17 cellular contexts compared by ENCODE assay signal in genomic region chr17:28626818-28627217, GRCh38. TPM values are rescaled to one million over a fixed set of nuclear protein-coding genes. Genes with fewer than 3 reads are reported as not detected.
DNase-seq lines count a peak whose midpoint lies in the region; ATAC-seq and TF ChIP-seq lines count a peak whose summit lies in the region.
"Had no signal": no experiment of that assay in that cellular context is flagged by ENCODE, and none has a peak within 500 bp of the region (broad histone marks: within the 10 kb centered on the region; RNA-seq: fewer than 3 reads in every experiment).

No MANE protein-coding gene starts in this region.

- no peaks in the 10 kb centered on the region for H3K4me1 ChIP-seq in CD4-positive, CD25-positive, alpha-beta regulatory T cell (ENCODE audit: control insufficient read depth, insufficient read depth, low read length, poor library complexity, severe bottlenecking)
- no peaks in the 10 kb centered on the region for H3K4me1 ChIP-seq in suprapubic skin

- no peak for TF ChIP-seq POLR2A in suprapubic skin (IDR thresholded peaks at IDR 0.05)

- H3K27me3 ChIP-seq in CD4-positive, CD25-positive, alpha-beta regulatory T cell (ENCODE audit: control insufficient read depth, insufficient read depth, low read length) = no peaks in the 10 kb centered on the region
- no peaks in the 10 kb centered on the region for H3K27me3 ChIP-seq in suprapubic skin
- H3K27me3 ChIP-seq: BLaER1 treated with 17β-estradiol and CSF1 and Interleukin-3, amounts not matched to agents 10 nM and 100 nM had no signal

- peaks cover 56% of the 10 kb centered on the region for H3K36me3 Mint-ChIP-seq in CD4-positive, CD25-positive, alpha-beta regulatory T cell

- peak overlapping the region in 2 of 3 donors; percentile 15 to 89 for H3K27ac Mint-ChIP-seq in CD4-positive, CD25-positive, alpha-beta regulatory T cell

- no peaks in the 10 kb centered on the region for H3K27me3 Mint-ChIP-seq in CD4-positive, CD25-positive, alpha-beta regulatory T cell

- no peak for TF ChIP-seq CTCF in suprapubic skin (IDR thresholded peaks at IDR 0.05)

- H3K9me3 ChIP-seq in CD4-positive, CD25-positive, alpha-beta regulatory T cell (ENCODE audit: control insufficient read depth in 2 of 2, low read length in 2 of 2) = no peaks in the 10 kb centered on the region
- H3K9me3 ChIP-seq in suprapubic skin = no peaks in the 10 kb centered on the region
- H3K9me3 ChIP-seq: BLaER1 treated with 17β-estradiol and CSF1 and Interleukin-3, amounts not matched to agents 10 nM and 100 nM had no signal

- H3K36me3 ChIP-seq in CD4-positive, CD25-positive, alpha-beta regulatory T cell (ENCODE audit: control insufficient read depth, insufficient read depth, low read length) = peaks cover 68% of the 10 kb centered on the region
- peaks cover 93% of the 10 kb centered on the region for H3K36me3 ChIP-seq in suprapubic skin

- no peaks in the 10 kb centered on the region for H3K9me3 Mint-ChIP-seq in CD4-positive, CD25-positive, alpha-beta regulatory T cell
- H3K9me3 Mint-ChIP-seq: CD8-positive, alpha-beta memory T cell had no signal

- TF ChIP-seq EP300 in suprapubic skin (IDR thresholded peaks at IDR 0.05) = no peak

- DNase-seq in CD4-positive, CD25-positive, alpha-beta regulatory T cell = no peak
- DNase-seq in NCI-H82 (lab: John Stamatoyannopoulos, UW) (peak; percentile 82), globus pallidus (ENCODE audit: low spot score) (peak; percentile 24), Right ventricle myocardium inferior (ENCODE audit: missing footprints) (no peak), suprapubic skin (ENCODE audit: low spot score in 2 of 2) (no peak)
- DNase-seq: CD8-positive, alpha-beta memory T cell; MM.1S; NCI-H1092 treated with DMSO at 0.1 percent for 48 hours; NCI-H146; NCI-H2029 treated with DMSO at 0.1 percent for 48 hours; NCI-H2171 treated with DMSO at 0.1 percent for 48 hours; NCI-H446; NCI-H69; NK-92 treated with Interleukin-12 subunit alpha and Interleukin-12 subunit beta, amount 100 ng/mL, for 24 hours; SHP77 had no signal

- no peak overlapping the region for H3K27ac ChIP-seq in CD4-positive, CD25-positive, alpha-beta regulatory T cell (ENCODE audit: insufficient read depth, low read length, poor library complexity, severe bottlenecking)
- H3K27ac ChIP-seq in suprapubic skin = no peak overlapping the region
- H3K27ac ChIP-seq: BLaER1 treated with 17β-estradiol and CSF1 and Interleukin-3, amounts not matched to agents 10 nM and 100 nM; SK-N-MC had no signal

- intact Hi-C loops in Right ventricle myocardium inferior (cut with DNase I) = no loop called here

- peaks cover 0 to 5% (median 3%) of the 10 kb centered on the region in 4 donors for H3K4me1 Mint-ChIP-seq in CD4-positive, CD25-positive, alpha-beta regulatory T cell

- H3K4me3 ChIP-seq in CD4-positive, CD25-positive, alpha-beta regulatory T cell (ENCODE audit: low read depth, low read length) = no peak overlapping the region
- H3K4me3 ChIP-seq in suprapubic skin = no peak overlapping the region
- H3K4me3 ChIP-seq: BLaER1 treated with 17β-estradiol and CSF1 and Interleukin-3, amounts not matched to agents 10 nM and 100 nM; SK-N-MC had no signal

- no peak for ATAC-seq in CD4-positive, CD25-positive, alpha-beta regulatory T cell (ENCODE audit: low read depth in 2 of 2)
- no peak for ATAC-seq in Right ventricle myocardium inferior

- 93% methylated on average over 4 of the region's 4 CpGs for WGBS in suprapubic skin

- no peak overlapping the region for H3K4me3 Mint-ChIP-seq in CD4-positive, CD25-positive, alpha-beta regulatory T cell
- H3K4me3 Mint-ChIP-seq: CD8-positive, alpha-beta memory T cell had no signal

RNA-seq across cellular contexts. Expression of gene RSKR, which starts 12.8 kb away (rescaled TPM):
- total RNA-seq in CD4-positive, CD25-positive, alpha-beta regulatory T cell = 15.2 TPM
- under 1 TPM in 3 of 4 donors, not detected in 1; 0.08 to 0.78 (median 0.10) TPM for polyA plus RNA-seq in CD4-positive, CD25-positive, alpha-beta regulatory T cell
- 5.0 TPM for total RNA-seq in Right ventricle myocardium inferior
- total RNA-seq in suprapubic skin = 10 to 100 TPM in 3 of 4 donors, 1 to 10 TPM in 1; 3.5 to 43.7 (median 15.2) TPM

RNA-seq across cellular contexts. Expression of gene BLTP2, which starts 18.1 kb away (rescaled TPM):
- 149 TPM for total RNA-seq in CD4-positive, CD25-positive, alpha-beta regulatory T cell
- polyA plus RNA-seq in CD4-positive, CD25-positive, alpha-beta regulatory T cell = 10 to 100 TPM; 30.7 to 42.3 (median 33.1) TPM
- total RNA-seq in Right ventricle myocardium inferior = 78.6 TPM
- 100 to 1,000 TPM in 3 of 4 donors, 10 to 100 TPM in 1; 82.7 to 139 (median 125) TPM for total RNA-seq in suprapubic skin

RNA-seq across cellular contexts. Expression of gene SPAG5, which starts 28.0 kb away (rescaled TPM):
- total RNA-seq in CD4-positive, CD25-positive, alpha-beta regulatory T cell = 37.7 TPM
- polyA plus RNA-seq in CD4-positive, CD25-positive, alpha-beta regulatory T cell = 1 to 10 TPM in 3 of 4 donors, under 1 TPM in 1; 0.84 to 2.2 (median 1.8) TPM
- total RNA-seq in Right ventricle myocardium inferior = 1.6 TPM
- 10 to 100 TPM in 1 of 4 donors, 1 to 10 TPM in 3; 5.7 to 13.5 (median 7.0) TPM for total RNA-seq in suprapubic skin

RNA-seq across cellular contexts. Expression of gene SDF2, which starts 34.9 kb away (rescaled TPM):
- total RNA-seq in CD4-positive, CD25-positive, alpha-beta regulatory T cell = 41.9 TPM
- 100 to 1,000 TPM in 3 of 4 donors, 10 to 100 TPM in 1; 96.5 to 121 (median 112) TPM for polyA plus RNA-seq in CD4-positive, CD25-positive, alpha-beta regulatory T cell
- 31.5 TPM for total RNA-seq in Right ventricle myocardium inferior
- total RNA-seq in suprapubic skin = 10 to 100 TPM; 35.8 to 50.3 (median 36.3) TPM

RNA-seq across cellular contexts. Expression of gene SUPT6H, which starts 35.2 kb away (rescaled TPM):
- total RNA-seq in CD4-positive, CD25-positive, alpha-beta regulatory T cell = 167 TPM
- 1 to 10 TPM; 8.3 to 9.2 (median 8.9) TPM for polyA plus RNA-seq in CD4-positive, CD25-positive, alpha-beta regulatory T cell
- total RNA-seq in Right ventricle myocardium inferior = 41.0 TPM
- 100 to 1,000 TPM in 1 of 4 donors, 10 to 100 TPM in 3; 41.1 to 123 (median 57.2) TPM for total RNA-seq in suprapubic skin

Comparison
In these comparisons a context has a peak if more than half of its experiments do, and no peak if none do; other contexts are left out.
1. DNase-seq: peak in NCI-H82 (single experiment) and globus pallidus (single experiment); none in CD4-positive, CD25-positive, alpha-beta regulatory T cell (0 of 3), Right ventricle myocardium inferior (single experiment) and suprapubic skin (0 of 2).